In the genomic region with DNA sequence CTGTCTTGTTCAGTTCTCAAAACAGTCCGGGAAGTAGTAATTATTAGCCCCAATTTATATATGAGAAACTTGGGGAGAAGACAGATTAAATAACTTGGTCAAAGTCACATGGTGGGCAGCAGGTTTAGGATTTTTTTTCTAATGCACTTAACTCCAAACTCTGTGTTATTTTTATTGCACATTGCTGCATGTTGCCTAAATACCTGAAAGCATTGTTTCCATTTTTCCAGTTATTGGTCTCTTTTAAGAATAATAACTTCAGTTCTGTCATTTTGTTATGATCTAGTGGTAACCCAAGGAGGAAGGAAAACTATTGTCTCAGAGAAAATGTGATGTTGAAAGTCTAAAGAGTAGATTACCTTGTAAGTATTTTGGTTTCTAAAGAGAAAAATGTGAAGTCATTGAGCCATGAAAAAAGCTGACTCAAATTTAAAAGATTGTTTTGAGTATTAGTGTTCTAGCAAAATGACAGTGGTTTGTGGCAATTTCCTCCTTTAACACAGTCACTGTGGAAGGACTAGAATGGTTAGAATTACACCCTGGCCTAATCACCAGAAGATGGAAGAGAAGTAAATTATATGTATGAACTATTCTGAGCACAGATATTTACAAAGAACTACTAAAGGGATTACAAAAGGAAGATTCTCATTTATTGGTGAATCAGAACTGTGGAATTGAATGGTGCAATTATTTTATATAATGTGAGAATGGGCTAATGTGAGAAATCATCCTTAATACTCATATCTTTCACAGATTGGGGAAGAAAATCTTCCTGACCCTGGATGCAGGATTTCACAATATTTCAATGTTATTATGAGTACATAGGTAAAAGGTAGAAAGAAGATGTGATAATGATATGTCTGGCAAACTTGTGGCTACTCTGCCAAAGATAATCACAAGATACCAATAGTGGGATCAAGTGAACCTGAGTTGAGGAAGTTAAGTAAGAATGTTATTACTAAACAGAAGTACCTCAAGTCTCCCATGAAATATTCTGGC, we compare ENCODE assay signal across 8 cellular contexts. TPM values are rescaled to one million over a fixed set of nuclear protein-coding genes. Genes with fewer than 3 reads are reported as not detected.
DNase-seq lines count a peak whose midpoint lies in the region; ATAC-seq and TF ChIP-seq lines count a peak whose summit lies in the region.

No MANE protein-coding gene starts in this region.

- H4K20me1 ChIP-seq in neural progenitor cell (ENCODE audit: low read depth), result no peaks in the 10 kb centered on the region

- peaks cover 7% of the 10 kb centered on the region for H3K4me1 Mint-ChIP-seq in activated CD4-positive, alpha-beta T cell treated with anti-CD3 and anti-CD28 coated beads, Interleukin-2, amount 10 ng/mL, durations not matched to agents 7 days and 5 days
- H3K4me1 Mint-ChIP-seq in endothelial cell (ENCODE audit: unreplicated experiment) (no peaks in the 10 kb centered on the region), neural progenitor cell (no peaks in the 10 kb centered on the region)

- no peaks in the 10 kb centered on the region for H3K79me2 ChIP-seq in neural progenitor cell (ENCODE audit: low read depth)

- no peak overlapping the region for H3K9ac ChIP-seq in neural progenitor cell

- no peaks in the 10 kb centered on the region for H3K27me3 Mint-ChIP-seq in activated CD4-positive, alpha-beta T cell treated with anti-CD3 and anti-CD28 coated beads, Interleukin-2, amount 10 ng/mL, durations not matched to agents 7 days and 5 days
- H3K27me3 Mint-ChIP-seq in endothelial cell (ENCODE audit: unreplicated experiment) (peaks cover 2% of the 10 kb centered on the region), neural progenitor cell (ENCODE audit: insufficient read depth, low read depth) (no peaks in the 10 kb centered on the region)

- no peaks in the 10 kb centered on the region for H3K36me3 Mint-ChIP-seq in activated CD4-positive, alpha-beta T cell treated with anti-CD3 and anti-CD28 coated beads, Interleukin-2, amount 10 ng/mL, durations not matched to agents 7 days and 5 days (ENCODE audit: low read depth)
- no peaks in the 10 kb centered on the region for H3K36me3 Mint-ChIP-seq in endothelial cell (ENCODE audit: low read depth, unreplicated experiment)
- no peaks in the 10 kb centered on the region for H3K36me3 Mint-ChIP-seq in neural progenitor cell

- POLR2A ChIA-PET in activated CD4-positive, alpha-beta T cell treated with anti-CD3 and anti-CD28 coated beads, Interleukin-2, amount 10 ng/mL, durations not matched to agents 7 days and 5 days (lab: Charles Lee), result no interaction called here

- H2AFZ ChIP-seq in neural progenitor cell (replicated peaks), result no peak overlapping the region

- no peak for TF ChIP-seq CTCF in neutrophil (IDR thresholded peaks at IDR 0.05)
- TF ChIP-seq CTCF in endothelial cell (IDR thresholded peaks at IDR 0.05; ENCODE audit: unreplicated experiment), result no peak
- TF ChIP-seq CTCF in neural progenitor cell (IDR thresholded peaks at IDR 0.05), result no peak

- H3K9me3 ChIP-seq in neutrophil (no peaks in the 10 kb centered on the region), neural progenitor cell (ENCODE audit: low read depth) (no peaks in the 10 kb centered on the region)

- no peak overlapping the region for H3K4me2 ChIP-seq in neural progenitor cell

- H3K27ac Mint-ChIP-seq in activated CD4-positive, alpha-beta T cell treated with anti-CD3 and anti-CD28 coated beads, Interleukin-2, amount 10 ng/mL, durations not matched to agents 7 days and 5 days, result no peak overlapping the region
- H3K27ac Mint-ChIP-seq in endothelial cell (ENCODE audit: unreplicated experiment), result no peak overlapping the region
- H3K27ac Mint-ChIP-seq in neural progenitor cell, result no peak overlapping the region

- H3K36me3 ChIP-seq in neutrophil, result no peaks in the 10 kb centered on the region
- no peaks in the 10 kb centered on the region for H3K36me3 ChIP-seq in neural progenitor cell

- H3K4me3 Mint-ChIP-seq in activated CD4-positive, alpha-beta T cell treated with anti-CD3 and anti-CD28 coated beads, Interleukin-2, amount 10 ng/mL, durations not matched to agents 7 days and 5 days, result no peak overlapping the region
- no peak overlapping the region for H3K4me3 Mint-ChIP-seq in endothelial cell (ENCODE audit: unreplicated experiment)
- no peak overlapping the region for H3K4me3 Mint-ChIP-seq in neural progenitor cell

- ATAC-seq in GM18868 (IDR thresholded peaks at IDR 0.05; ENCODE audit: unreplicated experiment) (peak; percentile 93), HG02852 (IDR thresholded peaks at IDR 0.05; ENCODE audit: unreplicated experiment) (peak; percentile 96)

- H3K27me3 ChIP-seq in neutrophil (no peaks in the 10 kb centered on the region), neural progenitor cell (no peaks in the 10 kb centered on the region)

- DNase-seq in NOMO-1 treated with dmso at 0.1 percent for 144 hours (lab: John Stamatoyannopoulos, UW; ENCODE audit: unreplicated experiment) (peak; percentile 42), endothelial cell (ENCODE audit: low spot score) (no peak), neural progenitor cell (ENCODE audit: low spot score) (no peak), NCI-H146 (lab: John Stamatoyannopoulos, UW) (no peak)
- no peak for DNase-seq in activated CD4-positive, alpha-beta T cell treated with anti-CD3 and anti-CD28 coated beads, Interleukin-2, amount 10 ng/mL, durations not matched to agents 7 days and 5 days

- no peaks in the 10 kb centered on the region for H3F3A ChIP-seq in neural progenitor cell (ENCODE audit: low read depth)

- H3K27ac ChIP-seq in neutrophil (peak overlapping the region; percentile 97), neural progenitor cell (no peak overlapping the region)

- H3K4me3 ChIP-seq in neutrophil (ENCODE audit: low read depth in 1 of 2, low read length in 1 of 2) (peak overlapping the region in 1 of 2 experiments; percentile 3), neural progenitor cell (no peak overlapping the region)

- CTCF ChIA-PET in activated CD4-positive, alpha-beta T cell treated with anti-CD3 and anti-CD28 coated beads, Interleukin-2, amount 10 ng/mL, durations not matched to agents 7 days and 5 days (lab: Charles Lee), result no interaction called here

- peaks cover 80 to 81% of the 10 kb centered on the region in 2 experiments for H3K4me1 ChIP-seq in neutrophil (ENCODE audit: control insufficient read depth in 1 of 2, insufficient read depth in 1 of 2, low read depth in 1 of 2, low read length in 1 of 2)
- H3K4me1 ChIP-seq in neural progenitor cell, result no peaks in the 10 kb centered on the region

- H3K9me3 Mint-ChIP-seq in activated CD4-positive, alpha-beta T cell treated with anti-CD3 and anti-CD28 coated beads, Interleukin-2, amount 10 ng/mL, durations not matched to agents 7 days and 5 days, result peaks cover 2% of the 10 kb centered on the region
- no peaks in the 10 kb centered on the region for H3K9me3 Mint-ChIP-seq in endothelial cell (ENCODE audit: unreplicated experiment)
- no peaks in the 10 kb centered on the region for H3K9me3 Mint-ChIP-seq in neural progenitor cell

RNA-seq across cellular contexts. Expression of a gene that starts 21.7 kb away (rescaled TPM):
- under 1 TPM; 0.15 to 0.19 TPM for total RNA-seq in activated CD4-positive, alpha-beta T cell treated with anti-CD3 and anti-CD28 coated beads, Interleukin-2, amount 10 ng/mL, durations not matched to agents 7 days and 5 days
- total RNA-seq in endothelial cell (ENCODE audit: unreplicated experiment) (not detected), neural progenitor cell (ENCODE audit: low replicate concordance) (not detected in 2 replicates)
